1 cellular context compared by ENCODE assay signal in genomic region chr19:11374449-11375142, GRCh38.
A peak's percentile ranks its signal among the peaks of the same experiment; 100 is the strongest.
TF ChIP-seq lines count a peak whose summit lies in the region.

Gene SWSAP1 (plus strand): TSS chr19:11374666. CDS start chr19:11374681, 15 bp downstream.

TF ChIP-seq in K562, 482 proteins besides CTCF, POLR2A, EP300 and RAD21 (continued from another document and continues in another):
- TF ChIP-seq, protein P1, sequence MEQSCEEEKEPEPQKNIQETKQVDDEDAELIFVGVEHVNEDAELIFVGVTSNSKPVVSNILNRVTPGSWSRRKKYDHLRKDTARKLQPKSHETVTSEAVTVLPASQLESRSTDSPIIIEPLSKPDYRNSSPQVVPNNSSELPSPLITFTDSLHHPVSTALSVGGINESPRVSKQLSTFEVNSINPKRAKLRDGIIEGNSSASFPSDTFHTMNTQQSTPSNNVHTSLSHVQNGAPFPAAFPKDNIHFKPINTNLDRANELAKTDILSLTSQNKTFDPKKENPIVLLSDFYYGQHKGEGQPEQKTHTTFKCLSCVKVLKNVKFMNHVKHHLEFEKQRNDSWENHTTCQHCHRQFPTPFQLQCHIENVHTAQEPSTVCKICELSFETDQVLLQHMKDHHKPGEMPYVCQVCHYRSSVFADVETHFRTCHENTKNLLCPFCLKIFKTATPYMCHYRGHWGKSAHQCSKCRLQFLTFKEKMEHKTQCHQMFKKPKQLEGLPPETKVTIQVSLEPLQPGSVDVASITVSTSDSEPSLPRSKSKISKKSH (CRISPR knock-in tag; IDR thresholded peaks at IDR 0.05) = no peak
- no peak for TF ChIP-seq ZNF609 (CRISPR knock-in tag; IDR thresholded peaks at IDR 0.05; ENCODE audit: borderline replicate concordance)
- TF ChIP-seq, protein P2, sequence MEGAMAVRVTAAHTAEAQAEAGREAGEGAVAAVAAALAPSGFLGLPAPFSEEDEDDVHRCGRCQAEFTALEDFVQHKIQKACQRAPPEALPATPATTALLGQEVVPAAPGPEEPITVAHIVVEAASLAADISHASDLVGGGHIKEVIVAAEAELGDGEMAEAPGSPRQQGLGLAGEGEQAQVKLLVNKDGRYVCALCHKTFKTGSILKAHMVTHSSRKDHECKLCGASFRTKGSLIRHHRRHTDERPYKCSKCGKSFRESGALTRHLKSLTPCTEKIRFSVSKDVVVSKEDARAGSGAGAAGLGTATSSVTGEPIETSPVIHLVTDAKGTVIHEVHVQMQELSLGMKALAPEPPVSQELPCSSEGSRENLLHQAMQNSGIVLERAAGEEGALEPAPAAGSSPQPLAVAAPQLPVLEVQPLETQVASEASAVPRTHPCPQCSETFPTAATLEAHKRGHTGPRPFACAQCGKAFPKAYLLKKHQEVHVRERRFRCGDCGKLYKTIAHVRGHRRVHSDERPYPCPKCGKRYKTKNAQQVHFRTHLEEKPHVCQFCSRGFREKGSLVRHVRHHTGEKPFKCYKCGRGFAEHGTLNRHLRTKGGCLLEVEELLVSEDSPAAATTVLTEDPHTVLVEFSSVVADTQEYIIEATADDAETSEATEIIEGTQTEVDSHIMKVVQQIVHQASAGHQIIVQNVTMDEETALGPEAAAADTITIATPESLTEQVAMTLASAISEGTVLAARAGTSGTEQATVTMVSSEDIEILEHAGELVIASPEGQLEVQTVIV (CRISPR knock-in tag; IDR thresholded peaks at IDR 0.05; ENCODE audit: borderline replicate concordance) = no peak
- TF ChIP-seq, protein P3, sequence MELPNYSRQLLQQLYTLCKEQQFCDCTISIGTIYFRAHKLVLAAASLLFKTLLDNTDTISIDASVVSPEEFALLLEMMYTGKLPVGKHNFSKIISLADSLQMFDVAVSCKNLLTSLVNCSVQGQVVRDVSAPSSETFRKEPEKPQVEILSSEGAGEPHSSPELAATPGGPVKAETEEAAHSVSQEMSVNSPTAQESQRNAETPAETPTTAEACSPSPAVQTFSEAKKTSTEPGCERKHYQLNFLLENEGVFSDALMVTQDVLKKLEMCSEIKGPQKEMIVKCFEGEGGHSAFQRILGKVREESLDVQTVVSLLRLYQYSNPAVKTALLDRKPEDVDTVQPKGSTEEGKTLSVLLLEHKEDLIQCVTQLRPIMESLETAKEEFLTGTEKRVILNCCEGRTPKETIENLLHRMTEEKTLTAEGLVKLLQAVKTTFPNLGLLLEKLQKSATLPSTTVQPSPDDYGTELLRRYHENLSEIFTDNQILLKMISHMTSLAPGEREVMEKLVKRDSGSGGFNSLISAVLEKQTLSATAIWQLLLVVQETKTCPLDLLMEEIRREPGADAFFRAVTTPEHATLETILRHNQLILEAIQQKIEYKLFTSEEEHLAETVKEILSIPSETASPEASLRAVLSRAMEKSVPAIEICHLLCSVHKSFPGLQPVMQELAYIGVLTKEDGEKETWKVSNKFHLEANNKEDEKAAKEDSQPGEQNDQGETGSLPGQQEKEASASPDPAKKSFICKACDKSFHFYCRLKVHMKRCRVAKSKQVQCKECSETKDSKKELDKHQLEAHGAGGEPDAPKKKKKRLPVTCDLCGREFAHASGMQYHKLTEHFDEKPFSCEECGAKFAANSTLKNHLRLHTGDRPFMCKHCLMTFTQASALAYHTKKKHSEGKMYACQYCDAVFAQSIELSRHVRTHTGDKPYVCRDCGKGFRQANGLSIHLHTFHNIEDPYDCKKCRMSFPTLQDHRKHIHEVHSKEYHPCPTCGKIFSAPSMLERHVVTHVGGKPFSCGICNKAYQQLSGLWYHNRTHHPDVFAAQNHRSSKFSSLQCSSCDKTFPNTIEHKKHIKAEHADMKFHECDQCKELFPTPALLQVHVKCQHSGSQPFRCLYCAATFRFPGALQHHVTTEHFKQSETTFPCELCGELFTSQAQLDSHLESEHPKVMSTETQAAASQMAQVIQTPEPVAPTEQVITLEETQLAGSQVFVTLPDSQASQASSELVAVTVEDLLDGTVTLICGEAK (IDR thresholded peaks at IDR 0.05) = peak; percentile 76
- TF ChIP-seq, protein P3 (CRISPR knock-in tag; IDR thresholded peaks at IDR 0.05) = no peak
- TF ChIP-seq POLR2AphosphoS5 (IDR thresholded peaks at IDR 0.05; ENCODE audit: control insufficient read depth, insufficient read depth, low read depth, low read length) = peak; percentile 59; the same call in 1 of the 2 replicates
- 0 out of 2 replicates have a peak, but pooled peaks have one; percentile 50 for TF ChIP-seq ZSCAN32 (CRISPR knock-in tag; IDR thresholded peaks at IDR 0.05)
- no peak for TF ChIP-seq ARNT (IDR thresholded peaks at IDR 0.05)
- TF ChIP-seq SREBF1 (IDR thresholded peaks at IDR 0.05; ENCODE audit: borderline replicate concordance, low read depth, low read length) = no peak
- TF ChIP-seq, protein P4, sequence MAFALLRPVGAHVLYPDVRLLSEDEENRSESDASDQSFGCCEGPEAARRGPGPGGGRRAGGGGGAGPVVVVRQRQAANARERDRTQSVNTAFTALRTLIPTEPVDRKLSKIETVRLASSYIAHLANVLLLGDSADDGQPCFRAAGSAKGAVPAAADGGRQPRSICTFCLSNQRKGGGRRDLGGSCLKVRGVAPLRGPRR (CRISPR knock-in tag; IDR thresholded peaks at IDR 0.05) = no peak
- no peak for TF ChIP-seq NCOA4 (IDR thresholded peaks at IDR 0.05; ENCODE audit: partially characterized antibody)
- TF ChIP-seq MEF2A (IDR thresholded peaks at IDR 0.05; ENCODE audit: control insufficient read depth, low read depth, low read length) = no peak
- TF ChIP-seq, protein P5, sequence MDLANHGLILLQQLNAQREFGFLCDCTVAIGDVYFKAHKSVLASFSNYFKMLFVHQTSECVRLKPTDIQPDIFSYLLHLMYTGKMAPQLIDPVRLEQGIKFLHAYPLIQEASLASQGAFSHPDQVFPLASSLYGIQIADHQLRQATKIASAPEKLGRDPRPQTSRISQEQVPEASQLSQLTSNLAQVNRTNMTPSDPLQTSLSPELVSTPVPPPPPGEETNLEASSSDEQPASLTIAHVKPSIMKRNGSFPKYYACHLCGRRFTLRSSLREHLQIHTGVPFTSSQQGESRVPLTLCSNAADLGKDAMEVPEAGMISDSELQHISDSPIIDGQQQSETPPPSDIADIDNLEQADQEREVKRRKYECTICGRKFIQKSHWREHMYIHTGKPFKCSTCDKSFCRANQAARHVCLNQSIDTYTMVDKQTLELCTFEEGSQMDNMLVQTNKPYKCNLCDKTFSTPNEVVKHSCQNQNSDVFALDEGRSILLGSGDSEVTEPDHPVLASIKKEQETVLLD (IDR thresholded peaks at IDR 0.05) = no peak
- no peak for TF ChIP-seq GATA2 (CRISPR knock-in tag; IDR thresholded peaks at IDR 0.05)
- no peak for TF ChIP-seq ELF2 (CRISPR knock-in tag; IDR thresholded peaks at IDR 0.05)
- TF ChIP-seq, protein P6, sequence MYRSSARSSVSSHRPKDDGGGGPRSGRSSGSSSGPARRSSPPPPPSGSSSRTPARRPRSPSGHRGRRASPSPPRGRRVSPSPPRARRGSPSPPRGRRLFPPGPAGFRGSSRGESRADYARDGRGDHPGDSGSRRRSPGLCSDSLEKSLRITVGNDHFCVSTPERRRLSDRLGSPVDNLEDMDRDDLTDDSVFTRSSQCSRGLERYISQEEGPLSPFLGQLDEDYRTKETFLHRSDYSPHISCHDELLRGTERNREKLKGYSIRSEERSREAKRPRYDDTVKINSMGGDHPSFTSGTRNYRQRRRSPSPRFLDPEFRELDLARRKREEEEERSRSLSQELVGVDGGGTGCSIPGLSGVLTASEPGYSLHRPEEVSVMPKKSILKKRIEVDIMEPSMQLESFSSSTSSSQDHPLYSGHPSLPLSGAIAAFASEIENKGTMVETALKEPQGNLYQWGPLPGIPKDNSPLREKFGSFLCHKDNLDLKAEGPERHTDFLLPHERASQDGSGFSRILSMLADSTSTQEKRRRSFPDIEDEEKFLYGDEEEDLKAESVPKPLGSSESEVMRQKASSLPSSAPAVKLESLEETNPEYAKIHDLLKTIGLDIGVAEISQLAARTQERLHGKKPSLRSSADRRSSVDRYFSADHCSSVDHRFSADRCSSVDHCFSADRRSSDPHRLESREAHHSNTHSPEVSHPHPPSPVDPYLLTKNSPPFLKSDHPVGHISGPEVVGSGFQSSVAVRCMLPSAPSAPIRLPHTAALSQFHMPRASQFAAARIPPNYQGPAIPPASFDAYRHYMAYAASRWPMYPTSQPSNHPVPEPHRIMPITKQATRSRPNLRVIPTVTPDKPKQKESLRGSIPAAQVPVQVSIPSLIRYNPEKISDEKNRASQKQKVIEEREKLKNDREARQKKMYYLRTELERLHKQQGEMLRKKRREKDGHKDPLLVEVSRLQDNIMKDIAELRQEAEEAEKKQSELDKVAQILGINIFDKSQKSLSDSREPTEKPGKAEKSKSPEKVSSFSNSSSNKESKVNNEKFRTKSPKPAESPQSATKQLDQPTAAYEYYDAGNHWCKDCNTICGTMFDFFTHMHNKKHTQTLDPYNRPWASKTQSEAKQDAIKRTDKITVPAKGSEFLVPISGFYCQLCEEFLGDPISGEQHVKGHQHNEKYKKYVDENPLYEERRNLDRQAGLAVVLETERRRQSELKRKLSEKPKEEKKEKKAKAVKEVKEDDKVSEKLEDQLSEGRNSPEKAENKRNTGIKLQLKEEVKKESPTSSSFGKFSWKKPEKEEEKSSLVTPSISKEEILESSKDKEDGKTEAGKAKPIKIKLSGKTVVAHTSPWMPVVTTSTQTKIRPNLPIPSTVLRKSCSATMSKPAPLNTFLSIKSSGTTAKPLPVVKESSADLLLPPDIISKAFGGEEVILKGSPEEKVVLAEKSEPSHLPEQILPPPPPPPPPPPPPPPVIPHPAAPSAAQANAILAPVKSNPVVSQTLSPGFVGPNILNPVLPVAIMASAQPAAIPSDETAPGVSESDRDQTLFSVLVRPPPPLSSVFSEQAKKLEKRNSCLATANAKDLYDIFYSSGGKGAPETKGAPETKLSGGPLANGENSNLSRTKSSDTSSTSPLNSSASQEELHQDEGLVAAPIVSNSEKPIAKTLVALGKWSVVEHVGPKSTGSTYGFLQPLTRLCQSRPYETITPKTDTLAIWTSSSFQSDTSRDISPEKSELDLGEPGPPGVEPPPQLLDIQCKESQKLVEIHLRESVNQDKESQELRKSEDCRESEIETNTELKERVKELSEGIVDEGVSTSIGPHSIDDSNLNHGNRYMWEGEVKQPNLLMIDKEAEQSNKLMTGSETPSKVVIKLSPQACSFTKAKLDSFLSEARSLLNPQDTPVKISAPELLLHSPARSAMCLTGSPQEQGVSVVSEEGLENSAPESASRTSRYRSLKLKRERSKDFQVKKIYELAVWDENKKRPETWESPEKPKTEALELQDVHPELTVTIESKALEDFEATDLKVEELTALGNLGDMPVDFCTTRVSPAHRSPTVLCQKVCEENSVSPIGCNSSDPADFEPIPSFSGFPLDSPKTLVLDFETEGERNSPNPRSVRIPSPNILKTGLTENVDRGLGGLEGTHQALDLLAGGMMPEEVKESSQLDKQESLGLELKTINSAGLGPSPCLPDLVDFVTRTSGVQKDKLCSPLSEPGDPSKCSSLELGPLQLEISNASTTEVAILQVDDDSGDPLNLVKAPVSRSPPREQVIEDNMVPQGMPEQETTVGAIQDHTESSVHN (IDR thresholded peaks at IDR 0.05; ENCODE audit: borderline replicate concordance in 1 of 2, low read depth in 1 of 2) = no peak
- TF ChIP-seq ZNF551 (CRISPR knock-in tag; IDR thresholded peaks at IDR 0.05) = no peak
